23 cellular contexts compared by ENCODE assay signal in the genomic region with DNA sequence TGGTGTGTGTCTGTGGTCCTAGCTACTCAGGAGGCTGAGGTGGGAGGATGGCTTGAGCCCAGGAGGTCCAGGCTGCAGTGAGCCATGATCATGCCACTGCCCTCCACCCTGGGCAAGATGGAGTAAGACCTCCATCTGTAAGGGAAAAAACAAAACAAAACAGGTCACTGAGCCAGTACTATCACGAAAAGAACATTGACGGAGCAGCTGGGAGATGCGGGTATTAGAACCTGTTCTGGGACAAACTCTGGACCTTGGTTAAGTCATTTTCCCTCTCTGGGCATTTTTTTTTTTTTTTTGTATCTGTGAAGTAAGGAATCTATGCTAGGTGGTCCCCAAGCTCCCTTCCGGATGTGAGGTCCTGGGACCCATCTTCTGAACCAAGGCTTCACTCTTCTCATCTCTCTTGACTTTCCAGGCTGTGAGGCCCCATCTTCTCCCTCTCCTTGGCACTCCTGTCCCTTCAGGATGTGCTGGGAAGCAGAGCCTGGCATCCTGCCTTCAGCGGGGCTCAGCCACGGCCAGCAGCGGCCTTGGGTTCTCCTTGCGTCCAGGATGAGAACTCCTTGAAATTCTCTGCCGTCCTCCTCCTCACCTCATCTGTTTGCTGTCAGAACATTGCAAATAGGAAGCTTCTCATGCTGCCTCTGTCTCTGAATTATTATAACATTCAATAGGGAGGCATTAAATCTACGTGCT.
"Had no signal": no experiment of that assay in that cellular context is flagged by ENCODE, and none has a peak within 500 bp of the region (broad histone marks: within the 10 kb centered on the region; RNA-seq: fewer than 3 reads in every experiment).

No MANE protein-coding gene starts in this region.

- DNase-seq: colonic mucosa; effector CD8-positive, alpha-beta T cell; foreskin melanocyte; glutamatergic neuron; heart right ventricle; hippocampal formation; left cardiac atrium; left lung; mammary epithelial cell; naive thymus-derived CD8-positive, alpha-beta T cell; nephron progenitor cell; pancreas; stimulated activated CD4-positive, alpha-beta T cell treated with anti-CD3 and anti-CD28 coated beads, Interleukin-2, amount 100 ng/mL, for 24 hours; stimulated activated CD4-positive, alpha-beta T cell treated with anti-CD3 and anti-CD28 coated beads, Interleukin-4, amount 100 ng/mL, for 24 hours; stimulated activated naive CD4-positive, alpha-beta T cell treated with Interleukin-2 at 50 U/mL for 16 hours; stomach; tibial artery had no signal

- H3K27ac ChIP-seq: colonic mucosa, esophagus muscularis mucosa, heart right ventricle, left lung, pancreas, prostate gland, right atrium auricular region, stomach, tibial artery had no signal

- H3K9me3 ChIP-seq: colonic mucosa, esophagus muscularis mucosa, heart right ventricle, left lung, pancreas, prostate gland, right atrium auricular region, stomach, tibial artery had no signal

- H3K36me3 ChIP-seq: colonic mucosa, esophagus muscularis mucosa, heart right ventricle, left lung, pancreas, prostate gland, right atrium auricular region, stomach, tibial artery had no signal

- H3K4me3 ChIP-seq: colonic mucosa, esophagus muscularis mucosa, heart right ventricle, left lung, pancreas, prostate gland, right atrium auricular region, smooth muscle cell, stomach, tibial artery had no signal

- ATAC-seq: heart right ventricle; left cardiac atrium; left lung; naive thymus-derived CD8-positive, alpha-beta T cell; pancreas; sciatic nerve; stimulated activated effector memory CD8-positive, alpha-beta T cell treated with anti-CD3 and anti-CD28 coated beads, Interleukin-12 subunit alpha, Interleukin-12 subunit beta, amount 100 ng/mL, for 72 hours had no signal

- H3K4me2 ChIP-seq: smooth muscle cell had no signal

- H3K4me1 ChIP-seq: colonic mucosa, esophagus muscularis mucosa, heart right ventricle, left lung, pancreas, prostate gland, right atrium auricular region, stomach, tibial artery had no signal

- H3K27me3 ChIP-seq: colonic mucosa, right atrium auricular region had no signal
